Comparison of ENCODE assay signal across 2 cellular contexts in the genomic region with DNA sequence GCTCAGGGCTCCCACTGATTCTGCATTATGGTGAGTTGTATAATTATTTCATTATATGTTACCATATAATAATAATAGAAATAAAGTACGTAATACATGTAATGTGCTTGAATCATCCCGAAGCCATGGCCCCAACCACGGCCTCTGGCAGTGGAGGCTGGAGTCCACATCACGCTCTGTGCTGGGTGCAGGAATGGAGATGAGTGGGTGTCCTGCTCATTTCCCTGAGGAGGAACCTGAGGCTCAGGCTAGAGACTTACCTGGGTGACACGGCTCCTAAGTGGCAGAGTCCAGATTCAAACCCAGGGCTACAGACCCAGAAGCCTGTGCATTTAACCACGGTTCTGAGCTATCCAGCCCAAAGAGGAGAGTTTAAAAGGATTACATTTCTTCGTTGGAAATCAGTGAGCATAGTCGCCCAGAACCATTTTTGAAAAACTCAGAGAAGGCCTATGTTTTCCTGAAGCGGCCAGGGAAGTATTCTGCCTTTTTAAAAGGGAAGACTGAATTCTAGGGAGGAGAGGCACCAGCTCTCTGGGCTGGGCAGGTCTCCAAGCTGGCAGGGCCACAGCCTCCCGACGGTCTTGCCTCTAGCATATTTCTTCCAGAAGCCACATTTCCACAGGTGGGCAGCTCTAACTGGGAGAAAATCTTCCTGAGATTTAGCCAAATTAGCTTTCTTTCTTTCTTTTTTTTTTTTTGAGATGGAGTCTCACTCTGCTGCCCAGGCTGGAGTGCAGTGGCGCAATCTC.
TF ChIP-seq lines count a peak whose summit lies in the region.

No MANE protein-coding gene starts in this region.

TF ChIP-seq in GM23338, 12 proteins besides CTCF, POLR2A, EP300 and RAD21 (continues in another document):
- TF ChIP-seq, protein P1, sequence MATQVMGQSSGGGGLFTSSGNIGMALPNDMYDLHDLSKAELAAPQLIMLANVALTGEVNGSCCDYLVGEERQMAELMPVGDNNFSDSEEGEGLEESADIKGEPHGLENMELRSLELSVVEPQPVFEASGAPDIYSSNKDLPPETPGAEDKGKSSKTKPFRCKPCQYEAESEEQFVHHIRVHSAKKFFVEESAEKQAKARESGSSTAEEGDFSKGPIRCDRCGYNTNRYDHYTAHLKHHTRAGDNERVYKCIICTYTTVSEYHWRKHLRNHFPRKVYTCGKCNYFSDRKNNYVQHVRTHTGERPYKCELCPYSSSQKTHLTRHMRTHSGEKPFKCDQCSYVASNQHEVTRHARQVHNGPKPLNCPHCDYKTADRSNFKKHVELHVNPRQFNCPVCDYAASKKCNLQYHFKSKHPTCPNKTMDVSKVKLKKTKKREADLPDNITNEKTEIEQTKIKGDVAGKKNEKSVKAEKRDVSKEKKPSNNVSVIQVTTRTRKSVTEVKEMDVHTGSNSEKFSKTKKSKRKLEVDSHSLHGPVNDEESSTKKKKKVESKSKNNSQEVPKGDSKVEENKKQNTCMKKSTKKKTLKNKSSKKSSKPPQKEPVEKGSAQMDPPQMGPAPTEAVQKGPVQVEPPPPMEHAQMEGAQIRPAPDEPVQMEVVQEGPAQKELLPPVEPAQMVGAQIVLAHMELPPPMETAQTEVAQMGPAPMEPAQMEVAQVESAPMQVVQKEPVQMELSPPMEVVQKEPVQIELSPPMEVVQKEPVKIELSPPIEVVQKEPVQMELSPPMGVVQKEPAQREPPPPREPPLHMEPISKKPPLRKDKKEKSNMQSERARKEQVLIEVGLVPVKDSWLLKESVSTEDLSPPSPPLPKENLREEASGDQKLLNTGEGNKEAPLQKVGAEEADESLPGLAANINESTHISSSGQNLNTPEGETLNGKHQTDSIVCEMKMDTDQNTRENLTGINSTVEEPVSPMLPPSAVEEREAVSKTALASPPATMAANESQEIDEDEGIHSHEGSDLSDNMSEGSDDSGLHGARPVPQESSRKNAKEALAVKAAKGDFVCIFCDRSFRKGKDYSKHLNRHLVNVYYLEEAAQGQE (IDR thresholded peaks at IDR 0.05; ENCODE audit: unreplicated experiment), result no peak
- TF ChIP-seq ZNF114 (CRISPR knock-in tag; IDR thresholded peaks at IDR 0.05) (no peak), POLR2AphosphoS5 (IDR thresholded peaks at IDR 0.05; ENCODE audit: low read depth) (no peak), EZH2 (IDR thresholded peaks at IDR 0.05; ENCODE audit: low read depth, unreplicated experiment) (no peak), CREB1 (CRISPR knock-in tag; IDR thresholded peaks at IDR 0.05; ENCODE audit: low read depth) (no peak), EZH2phosphoT487 (IDR thresholded peaks at IDR 0.05; ENCODE audit: unreplicated experiment) (no peak)
- TF ChIP-seq, protein P2, sequence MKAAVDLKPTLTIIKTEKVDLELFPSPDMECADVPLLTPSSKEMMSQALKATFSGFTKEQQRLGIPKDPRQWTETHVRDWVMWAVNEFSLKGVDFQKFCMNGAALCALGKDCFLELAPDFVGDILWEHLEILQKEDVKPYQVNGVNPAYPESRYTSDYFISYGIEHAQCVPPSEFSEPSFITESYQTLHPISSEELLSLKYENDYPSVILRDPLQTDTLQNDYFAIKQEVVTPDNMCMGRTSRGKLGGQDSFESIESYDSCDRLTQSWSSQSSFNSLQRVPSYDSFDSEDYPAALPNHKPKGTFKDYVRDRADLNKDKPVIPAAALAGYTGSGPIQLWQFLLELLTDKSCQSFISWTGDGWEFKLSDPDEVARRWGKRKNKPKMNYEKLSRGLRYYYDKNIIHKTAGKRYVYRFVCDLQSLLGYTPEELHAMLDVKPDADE (IDR thresholded peaks at IDR 0.05), result no peak
- TF ChIP-seq, protein P3, sequence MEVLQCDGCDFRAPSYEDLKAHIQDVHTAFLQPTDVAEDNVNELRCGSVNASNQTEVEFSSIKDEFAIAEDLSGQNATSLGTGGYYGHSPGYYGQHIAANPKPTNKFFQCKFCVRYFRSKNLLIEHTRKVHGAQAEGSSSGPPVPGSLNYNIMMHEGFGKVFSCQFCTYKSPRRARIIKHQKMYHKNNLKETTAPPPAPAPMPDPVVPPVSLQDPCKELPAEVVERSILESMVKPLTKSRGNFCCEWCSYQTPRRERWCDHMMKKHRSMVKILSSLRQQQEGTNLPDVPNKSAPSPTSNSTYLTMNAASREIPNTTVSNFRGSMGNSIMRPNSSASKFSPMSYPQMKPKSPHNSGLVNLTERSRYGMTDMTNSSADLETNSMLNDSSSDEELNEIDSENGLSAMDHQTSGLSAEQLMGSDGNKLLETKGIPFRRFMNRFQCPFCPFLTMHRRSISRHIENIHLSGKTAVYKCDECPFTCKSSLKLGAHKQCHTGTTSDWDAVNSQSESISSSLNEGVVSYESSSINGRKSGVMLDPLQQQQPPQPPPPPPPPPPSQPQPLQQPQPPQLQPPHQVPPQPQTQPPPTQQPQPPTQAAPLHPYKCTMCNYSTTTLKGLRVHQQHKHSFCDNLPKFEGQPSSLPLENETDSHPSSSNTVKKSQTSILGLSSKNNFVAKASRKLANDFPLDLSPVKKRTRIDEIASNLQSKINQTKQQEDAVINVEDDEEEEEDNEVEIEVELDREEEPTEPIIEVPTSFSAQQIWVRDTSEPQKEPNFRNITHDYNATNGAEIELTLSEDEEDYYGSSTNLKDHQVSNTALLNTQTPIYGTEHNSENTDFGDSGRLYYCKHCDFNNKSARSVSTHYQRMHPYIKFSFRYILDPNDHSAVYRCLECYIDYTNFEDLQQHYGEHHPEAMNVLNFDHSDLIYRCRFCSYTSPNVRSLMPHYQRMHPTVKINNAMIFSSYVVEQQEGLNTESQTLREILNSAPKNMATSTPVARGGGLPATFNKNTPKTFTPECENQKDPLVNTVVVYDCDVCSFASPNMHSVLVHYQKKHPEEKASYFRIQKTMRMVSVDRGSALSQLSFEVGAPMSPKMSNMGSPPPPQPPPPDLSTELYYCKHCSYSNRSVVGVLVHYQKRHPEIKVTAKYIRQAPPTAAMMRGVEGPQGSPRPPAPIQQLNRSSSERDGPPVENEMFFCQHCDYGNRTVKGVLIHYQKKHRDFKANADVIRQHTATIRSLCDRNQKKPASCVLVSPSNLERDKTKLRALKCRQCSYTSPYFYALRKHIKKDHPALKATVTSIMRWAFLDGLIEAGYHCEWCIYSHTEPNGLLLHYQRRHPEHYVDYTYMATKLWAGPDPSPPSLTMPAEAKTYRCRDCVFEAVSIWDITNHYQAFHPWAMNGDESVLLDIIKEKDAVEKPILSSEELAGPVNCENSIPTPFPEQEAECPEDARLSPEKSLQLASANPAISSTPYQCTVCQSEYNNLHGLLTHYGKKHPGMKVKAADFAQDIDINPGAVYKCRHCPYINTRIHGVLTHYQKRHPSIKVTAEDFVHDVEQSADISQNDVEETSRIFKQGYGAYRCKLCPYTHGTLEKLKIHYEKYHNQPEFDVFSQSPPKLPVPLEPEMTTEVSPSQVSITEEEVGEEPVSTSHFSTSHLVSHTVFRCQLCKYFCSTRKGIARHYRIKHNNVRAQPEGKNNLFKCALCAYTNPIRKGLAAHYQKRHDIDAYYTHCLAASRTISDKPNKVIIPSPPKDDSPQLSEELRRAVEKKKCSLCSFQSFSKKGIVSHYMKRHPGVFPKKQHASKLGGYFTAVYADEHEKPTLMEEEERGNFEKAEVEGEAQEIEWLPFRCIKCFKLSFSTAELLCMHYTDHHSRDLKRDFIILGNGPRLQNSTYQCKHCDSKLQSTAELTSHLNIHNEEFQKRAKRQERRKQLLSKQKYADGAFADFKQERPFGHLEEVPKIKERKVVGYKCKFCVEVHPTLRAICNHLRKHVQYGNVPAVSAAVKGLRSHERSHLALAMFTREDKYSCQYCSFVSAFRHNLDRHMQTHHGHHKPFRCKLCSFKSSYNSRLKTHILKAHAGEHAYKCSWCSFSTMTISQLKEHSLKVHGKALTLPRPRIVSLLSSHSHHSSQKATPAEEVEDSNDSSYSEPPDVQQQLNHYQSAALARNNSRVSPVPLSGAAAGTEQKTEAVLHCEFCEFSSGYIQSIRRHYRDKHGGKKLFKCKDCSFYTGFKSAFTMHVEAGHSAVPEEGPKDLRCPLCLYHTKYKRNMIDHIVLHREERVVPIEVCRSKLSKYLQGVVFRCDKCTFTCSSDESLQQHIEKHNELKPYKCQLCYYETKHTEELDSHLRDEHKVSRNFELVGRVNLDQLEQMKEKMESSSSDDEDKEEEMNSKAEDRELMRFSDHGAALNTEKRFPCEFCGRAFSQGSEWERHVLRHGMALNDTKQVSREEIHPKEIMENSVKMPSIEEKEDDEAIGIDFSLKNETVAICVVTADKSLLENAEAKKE (CRISPR knock-in tag; IDR thresholded peaks at IDR 0.05), result no peak

TF ChIP-seq in SK-N-SH treated with all-trans-retinoic acid at 6 μM for 48 hours, 23 proteins besides CTCF, POLR2A, EP300 and RAD21 (continued from another document):
- TF ChIP-seq, protein P4, sequence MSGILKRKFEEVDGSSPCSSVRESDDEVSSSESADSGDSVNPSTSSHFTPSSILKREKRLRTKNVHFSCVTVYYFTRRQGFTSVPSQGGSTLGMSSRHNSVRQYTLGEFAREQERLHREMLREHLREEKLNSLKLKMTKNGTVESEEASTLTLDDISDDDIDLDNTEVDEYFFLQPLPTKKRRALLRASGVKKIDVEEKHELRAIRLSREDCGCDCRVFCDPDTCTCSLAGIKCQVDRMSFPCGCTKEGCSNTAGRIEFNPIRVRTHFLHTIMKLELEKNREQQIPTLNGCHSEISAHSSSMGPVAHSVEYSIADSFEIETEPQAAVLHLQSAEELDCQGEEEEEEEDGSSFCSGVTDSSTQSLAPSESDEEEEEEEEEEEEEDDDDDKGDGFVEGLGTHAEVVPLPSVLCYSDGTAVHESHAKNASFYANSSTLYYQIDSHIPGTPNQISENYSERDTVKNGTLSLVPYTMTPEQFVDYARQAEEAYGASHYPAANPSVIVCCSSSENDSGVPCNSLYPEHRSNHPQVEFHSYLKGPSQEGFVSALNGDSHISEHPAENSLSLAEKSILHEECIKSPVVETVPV (CRISPR knock-in tag; IDR thresholded peaks at IDR 0.05), result no peak
- TF ChIP-seq ZNF70 (CRISPR knock-in tag; IDR thresholded peaks at IDR 0.05), result no peak
- TF ChIP-seq BACH2 (CRISPR knock-in tag; IDR thresholded peaks at IDR 0.05; ENCODE audit: borderline replicate concordance), result no peak
- TF ChIP-seq TOX (CRISPR knock-in tag; IDR thresholded peaks at IDR 0.05; ENCODE audit: borderline replicate concordance), result no peak
- TF ChIP-seq, protein P5, sequence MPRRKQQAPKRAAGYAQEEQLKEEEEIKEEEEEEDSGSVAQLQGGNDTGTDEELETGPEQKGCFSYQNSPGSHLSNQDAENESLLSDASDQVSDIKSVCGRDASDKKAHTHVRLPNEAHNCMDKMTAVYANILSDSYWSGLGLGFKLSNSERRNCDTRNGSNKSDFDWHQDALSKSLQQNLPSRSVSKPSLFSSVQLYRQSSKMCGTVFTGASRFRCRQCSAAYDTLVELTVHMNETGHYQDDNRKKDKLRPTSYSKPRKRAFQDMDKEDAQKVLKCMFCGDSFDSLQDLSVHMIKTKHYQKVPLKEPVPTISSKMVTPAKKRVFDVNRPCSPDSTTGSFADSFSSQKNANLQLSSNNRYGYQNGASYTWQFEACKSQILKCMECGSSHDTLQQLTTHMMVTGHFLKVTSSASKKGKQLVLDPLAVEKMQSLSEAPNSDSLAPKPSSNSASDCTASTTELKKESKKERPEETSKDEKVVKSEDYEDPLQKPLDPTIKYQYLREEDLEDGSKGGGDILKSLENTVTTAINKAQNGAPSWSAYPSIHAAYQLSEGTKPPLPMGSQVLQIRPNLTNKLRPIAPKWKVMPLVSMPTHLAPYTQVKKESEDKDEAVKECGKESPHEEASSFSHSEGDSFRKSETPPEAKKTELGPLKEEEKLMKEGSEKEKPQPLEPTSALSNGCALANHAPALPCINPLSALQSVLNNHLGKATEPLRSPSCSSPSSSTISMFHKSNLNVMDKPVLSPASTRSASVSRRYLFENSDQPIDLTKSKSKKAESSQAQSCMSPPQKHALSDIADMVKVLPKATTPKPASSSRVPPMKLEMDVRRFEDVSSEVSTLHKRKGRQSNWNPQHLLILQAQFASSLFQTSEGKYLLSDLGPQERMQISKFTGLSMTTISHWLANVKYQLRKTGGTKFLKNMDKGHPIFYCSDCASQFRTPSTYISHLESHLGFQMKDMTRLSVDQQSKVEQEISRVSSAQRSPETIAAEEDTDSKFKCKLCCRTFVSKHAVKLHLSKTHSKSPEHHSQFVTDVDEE (CRISPR knock-in tag; IDR thresholded peaks at IDR 0.05), result no peak
- TF ChIP-seq ZFP3 (CRISPR knock-in tag; IDR thresholded peaks at IDR 0.05), result no peak
- no peak for TF ChIP-seq RARB (CRISPR knock-in tag; IDR thresholded peaks at IDR 0.05)
- TF ChIP-seq, protein P6, sequence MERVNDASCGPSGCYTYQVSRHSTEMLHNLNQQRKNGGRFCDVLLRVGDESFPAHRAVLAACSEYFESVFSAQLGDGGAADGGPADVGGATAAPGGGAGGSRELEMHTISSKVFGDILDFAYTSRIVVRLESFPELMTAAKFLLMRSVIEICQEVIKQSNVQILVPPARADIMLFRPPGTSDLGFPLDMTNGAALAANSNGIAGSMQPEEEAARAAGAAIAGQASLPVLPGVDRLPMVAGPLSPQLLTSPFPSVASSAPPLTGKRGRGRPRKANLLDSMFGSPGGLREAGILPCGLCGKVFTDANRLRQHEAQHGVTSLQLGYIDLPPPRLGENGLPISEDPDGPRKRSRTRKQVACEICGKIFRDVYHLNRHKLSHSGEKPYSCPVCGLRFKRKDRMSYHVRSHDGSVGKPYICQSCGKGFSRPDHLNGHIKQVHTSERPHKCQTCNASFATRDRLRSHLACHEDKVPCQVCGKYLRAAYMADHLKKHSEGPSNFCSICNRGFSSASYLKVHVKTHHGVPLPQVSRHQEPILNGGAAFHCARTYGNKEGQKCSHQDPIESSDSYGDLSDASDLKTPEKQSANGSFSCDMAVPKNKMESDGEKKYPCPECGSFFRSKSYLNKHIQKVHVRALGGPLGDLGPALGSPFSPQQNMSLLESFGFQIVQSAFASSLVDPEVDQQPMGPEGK (CRISPR knock-in tag; IDR thresholded peaks at IDR 0.05; ENCODE audit: borderline replicate concordance), result no peak
- no peak for TF ChIP-seq OSR1 (CRISPR knock-in tag; IDR thresholded peaks at IDR 0.05)
- TF ChIP-seq ZC3H10 (CRISPR knock-in tag; IDR thresholded peaks at IDR 0.05), result no peak
